Comparison of ENCODE assay signal across 1 cellular context in the genomic region with DNA sequence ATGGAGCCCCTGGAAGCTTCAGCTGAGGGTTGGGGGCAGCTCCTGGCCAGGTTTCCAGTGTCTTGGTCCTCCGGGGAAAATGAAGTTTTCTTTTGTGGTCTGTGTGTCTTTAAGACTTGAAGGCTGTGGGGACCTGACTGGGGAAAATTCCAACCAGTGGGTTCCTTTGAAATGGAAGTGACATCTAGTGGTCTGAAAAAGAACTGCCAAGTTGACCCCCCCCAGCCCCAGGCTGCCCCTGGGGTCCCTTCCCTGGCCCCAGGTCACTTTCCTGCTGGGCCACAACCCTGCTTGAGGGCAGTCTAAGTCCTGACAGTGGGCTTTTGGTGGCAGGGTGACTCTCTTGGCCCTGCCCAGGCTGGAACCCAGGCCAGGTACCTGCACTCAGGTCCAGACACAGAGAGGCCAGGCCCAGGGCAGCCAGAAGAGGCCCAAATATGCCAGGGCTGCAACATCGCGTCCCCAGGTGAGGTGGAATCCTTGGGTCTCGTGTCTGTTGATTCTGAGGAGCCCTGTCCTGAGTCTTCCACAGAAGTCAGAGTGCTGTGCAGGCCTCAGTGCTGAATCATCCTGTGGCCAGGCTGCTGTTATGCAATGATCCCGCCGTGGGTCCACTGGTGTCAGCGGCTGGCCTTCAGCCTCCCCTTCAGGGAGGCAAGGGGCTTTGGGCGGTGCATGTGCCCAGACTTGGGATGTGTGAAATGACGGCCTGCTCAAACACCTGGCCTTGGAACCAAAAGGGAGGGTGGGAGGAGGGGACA.
TF ChIP-seq lines count a peak whose summit lies in the region.

No MANE protein-coding gene starts in this region.

TF ChIP-seq in K562, 482 proteins besides CTCF, POLR2A, EP300 and RAD21 (continued from another document and continues in another):
- TF ChIP-seq, protein P1, sequence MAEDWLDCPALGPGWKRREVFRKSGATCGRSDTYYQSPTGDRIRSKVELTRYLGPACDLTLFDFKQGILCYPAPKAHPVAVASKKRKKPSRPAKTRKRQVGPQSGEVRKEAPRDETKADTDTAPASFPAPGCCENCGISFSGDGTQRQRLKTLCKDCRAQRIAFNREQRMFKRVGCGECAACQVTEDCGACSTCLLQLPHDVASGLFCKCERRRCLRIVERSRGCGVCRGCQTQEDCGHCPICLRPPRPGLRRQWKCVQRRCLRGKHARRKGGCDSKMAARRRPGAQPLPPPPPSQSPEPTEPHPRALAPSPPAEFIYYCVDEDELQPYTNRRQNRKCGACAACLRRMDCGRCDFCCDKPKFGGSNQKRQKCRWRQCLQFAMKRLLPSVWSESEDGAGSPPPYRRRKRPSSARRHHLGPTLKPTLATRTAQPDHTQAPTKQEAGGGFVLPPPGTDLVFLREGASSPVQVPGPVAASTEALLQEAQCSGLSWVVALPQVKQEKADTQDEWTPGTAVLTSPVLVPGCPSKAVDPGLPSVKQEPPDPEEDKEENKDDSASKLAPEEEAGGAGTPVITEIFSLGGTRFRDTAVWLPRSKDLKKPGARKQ (CRISPR knock-in tag; IDR thresholded peaks at IDR 0.05): no peak
- no peak for TF ChIP-seq ARNT (IDR thresholded peaks at IDR 0.05)
- no peak for TF ChIP-seq ATF2 (CRISPR knock-in tag; IDR thresholded peaks at IDR 0.05)
- TF ChIP-seq, protein P2, sequence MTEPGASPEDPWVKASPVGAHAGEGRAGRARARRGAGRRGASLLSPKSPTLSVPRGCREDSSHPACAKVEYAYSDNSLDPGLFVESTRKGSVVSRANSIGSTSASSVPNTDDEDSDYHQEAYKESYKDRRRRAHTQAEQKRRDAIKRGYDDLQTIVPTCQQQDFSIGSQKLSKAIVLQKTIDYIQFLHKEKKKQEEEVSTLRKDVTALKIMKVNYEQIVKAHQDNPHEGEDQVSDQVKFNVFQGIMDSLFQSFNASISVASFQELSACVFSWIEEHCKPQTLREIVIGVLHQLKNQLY (CRISPR knock-in tag; conservative IDR thresholded peaks at IDR 0.05): no peak
- no peak for TF ChIP-seq TFAM (CRISPR knock-in tag; conservative IDR thresholded peaks at IDR 0.05)
- no peak for TF ChIP-seq FOXK1 (CRISPR knock-in tag; IDR thresholded peaks at IDR 0.05; ENCODE audit: borderline replicate concordance)
- no peak for TF ChIP-seq ZNF561 (CRISPR knock-in tag; conservative IDR thresholded peaks at IDR 0.05)
- no peak for TF ChIP-seq KLF6 (CRISPR knock-in tag; IDR thresholded peaks at IDR 0.05; ENCODE audit: borderline replicate concordance)
- no peak for TF ChIP-seq ZNF436 (CRISPR knock-in tag; IDR thresholded peaks at IDR 0.05)
- peak; percentile 95 for TF ChIP-seq CEBPG (CRISPR knock-in tag; IDR thresholded peaks at IDR 0.05)
- TF ChIP-seq CEBPG (tag; conservative IDR thresholded peaks at IDR 0.05 in 1 of 2, IDR thresholded peaks at IDR 0.05 in 1 of 2): peak; percentile 94 to 98
- TF ChIP-seq GATAD2B (IDR thresholded peaks at IDR 0.05; ENCODE audit: borderline replicate concordance): no peak; the same call in 1 of the 2 replicates
- TF ChIP-seq ZNF780A (CRISPR knock-in tag; IDR thresholded peaks at IDR 0.05): no peak
- no peak for TF ChIP-seq OTX1 (CRISPR knock-in tag; IDR thresholded peaks at IDR 0.05)
- TF ChIP-seq RAD51 (IDR thresholded peaks at IDR 0.05; ENCODE audit: borderline replicate concordance, low read depth): no peak
- 0 out of 2 replicates have a peak, but pooled peaks have one; percentile 45 for TF ChIP-seq DMBX1 (CRISPR knock-in tag; IDR thresholded peaks at IDR 0.05; ENCODE audit: borderline replicate concordance)
- TF ChIP-seq HDAC6 (IDR thresholded peaks at IDR 0.05; ENCODE audit: low read depth, low read length): no peak
- TF ChIP-seq SIRT6 (IDR thresholded peaks at IDR 0.05; ENCODE audit: low read depth, low read length): no peak
- TF ChIP-seq THRAP3 (IDR thresholded peaks at IDR 0.05; ENCODE audit: borderline replicate concordance): no peak
- no peak for TF ChIP-seq CBX8 (IDR thresholded peaks at IDR 0.05; ENCODE audit: borderline replicate concordance, extremely low read depth, low read depth, low read length, poor library complexity, severe bottlenecking)
- TF ChIP-seq KLF13 (tag; IDR thresholded peaks at IDR 0.05; ENCODE audit: borderline replicate concordance, low read depth): no peak
- no peak for TF ChIP-seq KLF1 (tag; IDR thresholded peaks at IDR 0.05)
- TF ChIP-seq RBM15 (IDR thresholded peaks at IDR 0.05; ENCODE audit: insufficient read depth, low read length): no peak
- TF ChIP-seq SAP30 (IDR thresholded peaks at IDR 0.05; ENCODE audit: borderline replicate concordance, insufficient read depth, low read depth, low read length, poor library complexity, severe bottlenecking): no peak
- TF ChIP-seq SNIP1 (IDR thresholded peaks at IDR 0.05; ENCODE audit: low read depth): no peak
- no peak for TF ChIP-seq TAF9B (IDR thresholded peaks at IDR 0.05; ENCODE audit: partially characterized antibody)
- TF ChIP-seq ELK1 (CRISPR knock-in tag; IDR thresholded peaks at IDR 0.05): no peak
- peak; percentile 95 for TF ChIP-seq ZFP91 (CRISPR knock-in tag; IDR thresholded peaks at IDR 0.05)
- no peak for TF ChIP-seq ZNF217 (CRISPR knock-in tag; IDR thresholded peaks at IDR 0.05)
- TF ChIP-seq RFX5 (IDR thresholded peaks at IDR 0.05; ENCODE audit: low read depth, low read length): no peak
- no peak for TF ChIP-seq PHF21A (IDR thresholded peaks at IDR 0.05; ENCODE audit: borderline replicate concordance, low read depth)
- no peak for TF ChIP-seq EHMT2 (IDR thresholded peaks at IDR 0.05)
- TF ChIP-seq RHOXF2B (CRISPR knock-in tag; conservative IDR thresholded peaks at IDR 0.05): no peak
- no peak for TF ChIP-seq HDAC8 (tag; IDR thresholded peaks at IDR 0.05)
- TF ChIP-seq CTBP1 (IDR thresholded peaks at IDR 0.05; ENCODE audit: borderline replicate concordance): peak; percentile 63
- TF ChIP-seq PML (IDR thresholded peaks at IDR 0.05; ENCODE audit: low read length): no peak
- TF ChIP-seq TOE1 (IDR thresholded peaks at IDR 0.05; ENCODE audit: borderline replicate concordance): peak; percentile 74; the same call in 1 of the 2 replicates
- no peak for TF ChIP-seq TOE1 (CRISPR knock-in tag; IDR thresholded peaks at IDR 0.05; ENCODE audit: borderline replicate concordance, low read depth)
- 0 out of 2 replicates have a peak, but pooled peaks have one; percentile 28 for TF ChIP-seq ZNF143 (CRISPR knock-in tag; IDR thresholded peaks at IDR 0.05)
- TF ChIP-seq ZNF717 (CRISPR knock-in tag; IDR thresholded peaks at IDR 0.05): no peak
- TF ChIP-seq MAZ (CRISPR knock-in tag; conservative IDR thresholded peaks at IDR 0.05 in 1 of 2, IDR thresholded peaks at IDR 0.05 in 1 of 2): peak; percentile 43 to 62; a peak in 3 of 4 replicates
- TF ChIP-seq, protein P3, sequence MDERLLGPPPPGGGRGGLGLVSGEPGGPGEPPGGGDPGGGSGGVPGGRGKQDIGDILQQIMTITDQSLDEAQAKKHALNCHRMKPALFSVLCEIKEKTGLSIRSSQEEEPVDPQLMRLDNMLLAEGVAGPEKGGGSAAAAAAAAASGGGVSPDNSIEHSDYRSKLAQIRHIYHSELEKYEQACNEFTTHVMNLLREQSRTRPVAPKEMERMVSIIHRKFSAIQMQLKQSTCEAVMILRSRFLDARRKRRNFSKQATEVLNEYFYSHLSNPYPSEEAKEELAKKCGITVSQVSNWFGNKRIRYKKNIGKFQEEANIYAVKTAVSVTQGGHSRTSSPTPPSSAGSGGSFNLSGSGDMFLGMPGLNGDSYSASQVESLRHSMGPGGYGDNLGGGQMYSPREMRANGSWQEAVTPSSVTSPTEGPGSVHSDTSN (CRISPR knock-in tag; IDR thresholded peaks at IDR 0.05; ENCODE audit: low read depth): no peak
- TF ChIP-seq, protein P3 (tag; conservative IDR thresholded peaks at IDR 0.05; ENCODE audit: low read depth): no peak
- peak in 1 of 2 experiments; percentile 77; a peak in 2 of 4 replicates for TF ChIP-seq HDAC1 (IDR thresholded peaks at IDR 0.05)
- TF ChIP-seq FOXA1 (IDR thresholded peaks at IDR 0.05; ENCODE audit: borderline replicate concordance): no peak
- peak; percentile 89 for TF ChIP-seq ZNF316 (IDR thresholded peaks at IDR 0.05)
- TF ChIP-seq, protein P4, sequence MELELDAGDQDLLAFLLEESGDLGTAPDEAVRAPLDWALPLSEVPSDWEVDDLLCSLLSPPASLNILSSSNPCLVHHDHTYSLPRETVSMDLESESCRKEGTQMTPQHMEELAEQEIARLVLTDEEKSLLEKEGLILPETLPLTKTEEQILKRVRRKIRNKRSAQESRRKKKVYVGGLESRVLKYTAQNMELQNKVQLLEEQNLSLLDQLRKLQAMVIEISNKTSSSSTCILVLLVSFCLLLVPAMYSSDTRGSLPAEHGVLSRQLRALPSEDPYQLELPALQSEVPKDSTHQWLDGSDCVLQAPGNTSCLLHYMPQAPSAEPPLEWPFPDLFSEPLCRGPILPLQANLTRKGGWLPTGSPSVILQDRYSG (tag; conservative IDR thresholded peaks at IDR 0.05; ENCODE audit: low read depth): no peak
- TF ChIP-seq ZNF24 (IDR thresholded peaks at IDR 0.05): peak; percentile 26; the same call in 1 of the 2 replicates
- TF ChIP-seq BCOR (IDR thresholded peaks at IDR 0.05): no peak
- peak; percentile 56; the same call in 1 of the 2 replicates for TF ChIP-seq SP1 (CRISPR knock-in tag; IDR thresholded peaks at IDR 0.05)
- no peak for TF ChIP-seq TGIF2 (CRISPR knock-in tag; IDR thresholded peaks at IDR 0.05)
- no peak for TF ChIP-seq TBL1XR1 (IDR thresholded peaks at IDR 0.05; ENCODE audit: low read length in 2 of 2)
- no peak for TF ChIP-seq HLTF (IDR thresholded peaks at IDR 0.05)
- TF ChIP-seq MAFK (IDR thresholded peaks at IDR 0.05; ENCODE audit: low read length): peak; percentile 75
- no peak for TF ChIP-seq MCM7 (IDR thresholded peaks at IDR 0.05)
- TF ChIP-seq, protein P5, sequence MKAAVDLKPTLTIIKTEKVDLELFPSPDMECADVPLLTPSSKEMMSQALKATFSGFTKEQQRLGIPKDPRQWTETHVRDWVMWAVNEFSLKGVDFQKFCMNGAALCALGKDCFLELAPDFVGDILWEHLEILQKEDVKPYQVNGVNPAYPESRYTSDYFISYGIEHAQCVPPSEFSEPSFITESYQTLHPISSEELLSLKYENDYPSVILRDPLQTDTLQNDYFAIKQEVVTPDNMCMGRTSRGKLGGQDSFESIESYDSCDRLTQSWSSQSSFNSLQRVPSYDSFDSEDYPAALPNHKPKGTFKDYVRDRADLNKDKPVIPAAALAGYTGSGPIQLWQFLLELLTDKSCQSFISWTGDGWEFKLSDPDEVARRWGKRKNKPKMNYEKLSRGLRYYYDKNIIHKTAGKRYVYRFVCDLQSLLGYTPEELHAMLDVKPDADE (conservative IDR thresholded peaks at IDR 0.05; ENCODE audit: control insufficient read depth, low read depth, low read length): no peak
- no peak for TF ChIP-seq STAT5A (IDR thresholded peaks at IDR 0.05; ENCODE audit: borderline replicate concordance, low read length)
- TF ChIP-seq ZBTB7A (IDR thresholded peaks at IDR 0.05; ENCODE audit: borderline replicate concordance, control insufficient read depth, low read depth, low read length): peak; percentile 57
- no peak for TF ChIP-seq HMG20A (CRISPR knock-in tag; conservative IDR thresholded peaks at IDR 0.05)
- TF ChIP-seq ZNF75A (CRISPR knock-in tag; IDR thresholded peaks at IDR 0.05): no peak
- TF ChIP-seq DNMT1 (IDR thresholded peaks at IDR 0.05): no peak
- TF ChIP-seq, protein P6, sequence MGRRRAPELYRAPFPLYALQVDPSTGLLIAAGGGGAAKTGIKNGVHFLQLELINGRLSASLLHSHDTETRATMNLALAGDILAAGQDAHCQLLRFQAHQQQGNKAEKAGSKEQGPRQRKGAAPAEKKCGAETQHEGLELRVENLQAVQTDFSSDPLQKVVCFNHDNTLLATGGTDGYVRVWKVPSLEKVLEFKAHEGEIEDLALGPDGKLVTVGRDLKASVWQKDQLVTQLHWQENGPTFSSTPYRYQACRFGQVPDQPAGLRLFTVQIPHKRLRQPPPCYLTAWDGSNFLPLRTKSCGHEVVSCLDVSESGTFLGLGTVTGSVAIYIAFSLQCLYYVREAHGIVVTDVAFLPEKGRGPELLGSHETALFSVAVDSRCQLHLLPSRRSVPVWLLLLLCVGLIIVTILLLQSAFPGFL (CRISPR knock-in tag; IDR thresholded peaks at IDR 0.05): no peak
